In genomic region chr7:114930829-114931655, GRCh38 we compare ENCODE assay signal across 1 cellular context.
TF ChIP-seq lines count a peak whose summit lies in the region.

No MANE protein-coding gene starts in this region.

TF ChIP-seq in GM12878, 131 proteins besides CTCF, POLR2A, EP300 and RAD21 (continued from another document):
- no peak for TF ChIP-seq USF1 (IDR thresholded peaks at IDR 0.05; ENCODE audit: borderline replicate concordance, extremely low read length, insufficient read depth, low read depth, low read length)
- no peak for TF ChIP-seq GABPA (IDR thresholded peaks at IDR 0.05; ENCODE audit: low read depth)
- no peak for TF ChIP-seq IKZF1 (conservative IDR thresholded peaks at IDR 0.05)
- TF ChIP-seq MYC (IDR thresholded peaks at IDR 0.05; ENCODE audit: insufficient read depth, insufficient read length, insufficient replicate concordance, low read length, severe bottlenecking) = no peak
- no peak for TF ChIP-seq CEBPZ (IDR thresholded peaks at IDR 0.05; ENCODE audit: low read depth, low read length)
- no peak for TF ChIP-seq CHD2 (IDR thresholded peaks at IDR 0.05; ENCODE audit: borderline replicate concordance, low read depth, low read length)
- TF ChIP-seq GATAD2B (conservative IDR thresholded peaks at IDR 0.05; ENCODE audit: low read depth) = no peak
- TF ChIP-seq WRNIP1 (IDR thresholded peaks at IDR 0.05; ENCODE audit: borderline replicate concordance, low read depth, low read length) = no peak
- no peak for TF ChIP-seq TCF12 (IDR thresholded peaks at IDR 0.05; ENCODE audit: low read depth, low read length)
